1 cellular context compared by ENCODE assay signal in the genomic region with DNA sequence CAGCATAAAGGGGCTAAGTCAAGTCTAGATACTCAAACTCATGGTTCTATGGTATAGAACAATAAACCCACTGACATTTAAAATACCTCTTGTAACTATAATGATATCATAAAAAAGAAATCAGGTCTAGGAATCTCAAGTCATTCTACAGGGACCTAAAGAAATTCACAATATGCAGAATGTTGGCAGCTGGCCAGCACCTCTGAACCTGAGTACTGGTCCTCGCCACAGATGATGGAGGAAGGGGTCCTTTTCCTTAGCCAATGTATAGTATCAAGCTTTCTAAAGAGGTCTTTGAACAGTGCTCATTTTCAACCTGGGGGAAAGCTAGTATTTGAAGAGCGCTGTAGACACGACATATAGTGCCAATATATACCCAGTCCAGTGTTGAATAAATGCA.
TF ChIP-seq lines count a peak whose summit lies in the region.

No MANE protein-coding gene starts in this region.

TF ChIP-seq in SK-N-SH treated with all-trans-retinoic acid at 6 μM for 48 hours, 23 proteins besides CTCF, POLR2A, EP300 and RAD21 (continued from another document):
- TF ChIP-seq, protein P1, sequence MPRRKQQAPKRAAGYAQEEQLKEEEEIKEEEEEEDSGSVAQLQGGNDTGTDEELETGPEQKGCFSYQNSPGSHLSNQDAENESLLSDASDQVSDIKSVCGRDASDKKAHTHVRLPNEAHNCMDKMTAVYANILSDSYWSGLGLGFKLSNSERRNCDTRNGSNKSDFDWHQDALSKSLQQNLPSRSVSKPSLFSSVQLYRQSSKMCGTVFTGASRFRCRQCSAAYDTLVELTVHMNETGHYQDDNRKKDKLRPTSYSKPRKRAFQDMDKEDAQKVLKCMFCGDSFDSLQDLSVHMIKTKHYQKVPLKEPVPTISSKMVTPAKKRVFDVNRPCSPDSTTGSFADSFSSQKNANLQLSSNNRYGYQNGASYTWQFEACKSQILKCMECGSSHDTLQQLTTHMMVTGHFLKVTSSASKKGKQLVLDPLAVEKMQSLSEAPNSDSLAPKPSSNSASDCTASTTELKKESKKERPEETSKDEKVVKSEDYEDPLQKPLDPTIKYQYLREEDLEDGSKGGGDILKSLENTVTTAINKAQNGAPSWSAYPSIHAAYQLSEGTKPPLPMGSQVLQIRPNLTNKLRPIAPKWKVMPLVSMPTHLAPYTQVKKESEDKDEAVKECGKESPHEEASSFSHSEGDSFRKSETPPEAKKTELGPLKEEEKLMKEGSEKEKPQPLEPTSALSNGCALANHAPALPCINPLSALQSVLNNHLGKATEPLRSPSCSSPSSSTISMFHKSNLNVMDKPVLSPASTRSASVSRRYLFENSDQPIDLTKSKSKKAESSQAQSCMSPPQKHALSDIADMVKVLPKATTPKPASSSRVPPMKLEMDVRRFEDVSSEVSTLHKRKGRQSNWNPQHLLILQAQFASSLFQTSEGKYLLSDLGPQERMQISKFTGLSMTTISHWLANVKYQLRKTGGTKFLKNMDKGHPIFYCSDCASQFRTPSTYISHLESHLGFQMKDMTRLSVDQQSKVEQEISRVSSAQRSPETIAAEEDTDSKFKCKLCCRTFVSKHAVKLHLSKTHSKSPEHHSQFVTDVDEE (CRISPR knock-in tag; IDR thresholded peaks at IDR 0.05), result no peak
- TF ChIP-seq GLIS3 (CRISPR knock-in tag; IDR thresholded peaks at IDR 0.05), result no peak
- TF ChIP-seq ISL1 (CRISPR knock-in tag; IDR thresholded peaks at IDR 0.05), result no peak
- TF ChIP-seq SNAI2 (CRISPR knock-in tag; IDR thresholded peaks at IDR 0.05), result no peak
- no peak for TF ChIP-seq ZC3H10 (CRISPR knock-in tag; IDR thresholded peaks at IDR 0.05)
- no peak for TF ChIP-seq ZFP30 (CRISPR knock-in tag; IDR thresholded peaks at IDR 0.05)
- no peak for TF ChIP-seq ESRRG (CRISPR knock-in tag; IDR thresholded peaks at IDR 0.05)
TF ChIP-seq in SK-N-SH treated with all-trans-retinoic acid at 6 μM for 48 hours: peak in this region for 0.
